Comparison of ENCODE assay signal across 8 cellular contexts in the genomic region with DNA sequence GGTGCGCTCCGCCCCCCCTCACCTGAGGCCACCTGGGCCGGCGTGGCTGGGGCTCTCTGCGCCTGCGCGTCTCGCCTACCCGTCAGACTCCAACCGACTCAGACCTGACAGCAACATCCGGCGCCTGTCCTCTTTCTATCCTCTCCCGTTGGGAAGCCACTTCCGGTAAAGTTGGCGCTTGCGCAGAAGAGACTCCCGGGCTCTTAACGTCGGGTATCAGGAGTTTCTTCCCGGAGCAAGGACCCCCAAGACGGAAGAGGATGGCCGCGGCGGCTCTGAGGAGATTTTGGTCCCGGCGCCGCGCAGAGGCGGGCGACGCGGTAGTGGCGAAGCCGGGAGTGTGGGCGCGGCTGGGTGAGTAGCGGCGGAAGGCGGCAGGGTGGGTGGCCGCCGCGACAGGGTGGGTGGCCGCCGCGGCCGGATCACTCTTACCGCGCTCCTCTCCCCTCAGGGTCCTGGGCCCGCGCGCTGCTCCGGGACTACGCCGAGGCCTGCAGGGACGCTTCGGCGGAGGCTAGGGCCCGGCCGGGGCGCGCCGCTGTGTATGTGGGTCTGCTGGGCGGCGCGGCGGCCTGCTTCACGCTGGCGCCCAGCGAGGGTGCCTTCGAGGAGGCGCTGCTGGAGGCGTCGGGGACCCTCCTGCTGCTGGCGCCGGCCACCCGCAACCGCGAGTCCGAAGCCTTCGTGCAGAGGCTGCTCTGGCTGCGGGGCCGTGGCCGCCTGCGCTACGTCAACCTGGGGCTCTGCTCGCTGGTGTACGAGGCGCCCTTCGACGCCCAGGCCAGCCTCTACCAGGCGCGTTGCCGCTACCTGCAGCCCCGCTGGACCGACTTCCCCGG. TPM values are rescaled to one million over a fixed set of nuclear protein-coding genes. Genes with fewer than 3 reads are reported as not detected.
DNase-seq lines count a peak whose midpoint lies in the region; ATAC-seq lines count a peak whose summit lies in the region.

A gene (plus strand): TSS at position 249 of the 839 bp plus-strand sequence. CDS start 12 bp downstream, at position 261.
A gene (minus strand): TSS at position 77 of the 839 bp plus-strand sequence. CDS start 229 bp downstream, outside the sequence.

- peak within 1 kb of the TSS; percentile 70 for H3K4me3 ChIP-seq in CD4-positive, CD25-positive, alpha-beta regulatory T cell (ENCODE audit: low read depth, low read length)
- peak within 1 kb of the TSS; percentile 69 for H3K4me3 ChIP-seq in effector memory CD4-positive, alpha-beta T cell (ENCODE audit: insufficient read depth, low read depth, low read length, poor library complexity, severe bottlenecking)

- H3K27ac Mint-ChIP-seq in CD4-positive, CD25-positive, alpha-beta regulatory T cell = peak within 1 kb of the TSS; percentile 75 to 97 (median 87)

- DNase-seq in CD4-positive, CD25-positive, alpha-beta regulatory T cell = peak; percentile 86 to 96 (median 89)
- DNase-seq in HS-27A (ENCODE audit: low read depth) (peak; percentile 92), NK-92 (lab: John Stamatoyannopoulos, UW; ENCODE audit: unreplicated experiment) (peak; percentile 34), lung microvascular endothelial cell (ENCODE audit: low read depth in 2 of 2) (peak; percentile 97 to 98)
- peak; percentile 95 for DNase-seq in activated CD8-positive, alpha-beta memory T cell treated with anti-CD3 and anti-CD28 coated beads for 24 hours
- DNase-seq in effector memory CD4-positive, alpha-beta T cell = peak; percentile 87 to 91 (median 87)
- peak; percentile 93 to 95 (median 94) for DNase-seq in stimulated activated CD4-positive, alpha-beta T cell treated with anti-CD3 and anti-CD28 coated beads, TNF-alpha, amount 100 ng/mL, for 48 hours (ENCODE audit: low read depth in 3 of 3)

- H3K4me1 Mint-ChIP-seq in CD4-positive, CD25-positive, alpha-beta regulatory T cell = peaks cover 0 to 36% (median 8%) of the 10 kb centered on the region in 4 donors

- H3K4me1 ChIP-seq in CD4-positive, CD25-positive, alpha-beta regulatory T cell (ENCODE audit: control insufficient read depth, insufficient read depth, low read length, poor library complexity, severe bottlenecking) = peaks cover 24% of the 10 kb centered on the region
- peaks cover 15% of the 10 kb centered on the region for H3K4me1 ChIP-seq in effector memory CD4-positive, alpha-beta T cell (ENCODE audit: control insufficient read depth, insufficient read depth, low read length, poor library complexity, severe bottlenecking)

- H3K36me3 Mint-ChIP-seq in CD4-positive, CD25-positive, alpha-beta regulatory T cell = peaks cover 4% of the 10 kb centered on the region

- H3K9me3 ChIP-seq in CD4-positive, CD25-positive, alpha-beta regulatory T cell (ENCODE audit: control insufficient read depth in 2 of 2, low read length in 2 of 2) = no peaks in the 10 kb centered on the region
- no peaks in the 10 kb centered on the region for H3K9me3 ChIP-seq in effector memory CD4-positive, alpha-beta T cell (ENCODE audit: control insufficient read depth, low read length)

- peaks cover 8% of the 10 kb centered on the region for H3K36me3 ChIP-seq in CD4-positive, CD25-positive, alpha-beta regulatory T cell (ENCODE audit: control insufficient read depth, insufficient read depth, low read length)
- H3K36me3 ChIP-seq in effector memory CD4-positive, alpha-beta T cell (ENCODE audit: control insufficient read depth, insufficient read depth, low read length) = peaks cover 14% of the 10 kb centered on the region

- no peaks in the 10 kb centered on the region for H3K27me3 Mint-ChIP-seq in CD4-positive, CD25-positive, alpha-beta regulatory T cell

- peak; percentile 84 to 89 for ATAC-seq in CD4-positive, CD25-positive, alpha-beta regulatory T cell (ENCODE audit: low read depth in 2 of 2)
- ATAC-seq in GM19452 (IDR thresholded peaks at IDR 0.05; ENCODE audit: unreplicated experiment) = peak; percentile 79

- H3K27me3 ChIP-seq in CD4-positive, CD25-positive, alpha-beta regulatory T cell (ENCODE audit: control insufficient read depth, insufficient read depth, low read length) = no peaks in the 10 kb centered on the region
- no peaks in the 10 kb centered on the region for H3K27me3 ChIP-seq in effector memory CD4-positive, alpha-beta T cell (replicated peaks; ENCODE audit: control insufficient read depth, insufficient read depth, low read length, poor library complexity, severe bottlenecking)

- H3K9me3 Mint-ChIP-seq in CD4-positive, CD25-positive, alpha-beta regulatory T cell = no peaks in the 10 kb centered on the region

- peak within 1 kb of the TSS; percentile 76 for H3K27ac ChIP-seq in CD4-positive, CD25-positive, alpha-beta regulatory T cell (ENCODE audit: insufficient read depth, low read length, poor library complexity, severe bottlenecking)
- peak within 1 kb of the TSS; percentile 75 for H3K27ac ChIP-seq in effector memory CD4-positive, alpha-beta T cell (ENCODE audit: insufficient read depth, low read length, poor library complexity, severe bottlenecking)

- peak within 1 kb of the TSS; percentile 91 to 98 (median 95) for H3K4me3 Mint-ChIP-seq in CD4-positive, CD25-positive, alpha-beta regulatory T cell

RNA-seq across cellular contexts. Expression of the first gene that starts in this region (rescaled TPM):
- total RNA-seq in CD4-positive, CD25-positive, alpha-beta regulatory T cell = 21.8 TPM
- polyA plus RNA-seq in CD4-positive, CD25-positive, alpha-beta regulatory T cell = 10 to 100 TPM; 30.7 to 38.3 (median 33.8) TPM
- total RNA-seq in lung microvascular endothelial cell = 24.0 and 32.7 TPM in 2 replicates

RNA-seq across cellular contexts. Expression of the second gene that starts in this region (rescaled TPM):
- total RNA-seq in CD4-positive, CD25-positive, alpha-beta regulatory T cell = 22.0 TPM
- polyA plus RNA-seq in CD4-positive, CD25-positive, alpha-beta regulatory T cell = 10 to 100 TPM; 10.7 to 13.1 (median 12.6) TPM
- 54.9 and 81.3 TPM in 2 replicates for total RNA-seq in lung microvascular endothelial cell

Comparison
In these comparisons a context has a peak if more than half of its experiments do, and no peak if none do; other contexts are left out.
1. Peak in every context shown above with its lines: DNase-seq, ATAC-seq, H3K4me3 ChIP-seq and H3K27ac ChIP-seq.
2. DNase-seq: peak in every context shown above with its lines; median percentile 98 in lung microvascular endothelial cell; 95 in activated CD8-positive, alpha-beta memory T cell treated with anti-CD3 and anti-CD28 coated beads for 24 hours; 94 in stimulated activated CD4-positive, alpha-beta T cell treated with anti-CD3 and anti-CD28 coated beads, TNF-alpha, amount 100 ng/mL, for 48 hours; 92 in HS-27A; 89 in CD4-positive, CD25-positive, alpha-beta regulatory T cell; 87 in effector memory CD4-positive, alpha-beta T cell; 34 in NK-92.